ENCODE assay signal across 19 cellular contexts in the genomic region with DNA sequence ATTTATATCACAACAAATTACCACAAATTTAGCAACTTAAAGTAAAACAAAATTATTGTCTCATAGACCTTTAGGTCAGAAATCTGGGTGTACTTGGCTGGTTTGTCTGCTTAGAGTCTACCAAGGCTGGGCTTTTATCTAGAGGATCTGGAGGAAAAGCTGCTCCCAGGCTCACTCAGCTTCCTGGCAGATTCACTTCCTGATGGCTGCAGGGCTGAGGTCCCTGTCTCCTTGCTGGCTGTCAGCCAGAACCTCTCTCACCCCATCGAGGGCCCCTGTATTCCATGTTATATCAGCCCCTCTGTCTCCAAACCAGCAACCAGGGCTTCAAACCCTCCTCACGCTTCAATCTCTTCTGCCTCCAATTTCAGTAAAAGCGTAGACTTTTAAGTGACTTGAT.
DNase-seq lines count a peak whose midpoint lies in the region; FAIRE-seq and TF ChIP-seq lines count a peak whose summit lies in the region.
"Had no signal": no experiment of that assay in that cellular context is flagged by ENCODE, and none has a peak within 500 bp of the region (broad histone marks: within the 10 kb centered on the region; RNA-seq: fewer than 3 reads in every experiment).

No MANE protein-coding gene starts in this region.

- H3K9me1 ChIP-seq in endothelial cell of umbilical vein (replicated peaks; ENCODE audit: control insufficient read depth, extremely low read depth, insufficient read depth, low read length): no peaks in the 10 kb centered on the region

- H3K4me3 Mint-ChIP-seq in neural progenitor cell: no peak overlapping the region
- no peak overlapping the region for H3K4me3 Mint-ChIP-seq in CD8-positive, alpha-beta memory T cell
- H3K4me3 Mint-ChIP-seq: CD14-positive monocyte had no signal

- DNase-seq in NCI-H748 (lab: John Stamatoyannopoulos, UW; ENCODE audit: unreplicated experiment): peak; percentile 12
- DNase-seq in NCI-H748 treated with DMSO at 0.1 percent for 48 hours (lab: John Stamatoyannopoulos, UW): no peak
- peak; percentile 3 for DNase-seq in NT2/D1 (ENCODE audit: low read depth, low spot score)
- DNase-seq in endothelial cell of umbilical vein (ENCODE audit: low read depth, low spot score): no peak
- peak; percentile 3 for DNase-seq in neural progenitor cell (ENCODE audit: low spot score)
- DNase-seq in testis: no peak
- no peak for DNase-seq in activated T-cell treated with anti-CD3 and anti-CD28 coated beads, Interleukin-2, amount 50 U/mL, for 48 hours
- no peak for DNase-seq in CD8-positive, alpha-beta memory T cell
- DNase-seq: DND-41, GM23248, HCEC 1CT, NCI-H1105, NCI-H146, NCI-H2029 treated with DMSO at 0.1 percent for 48 hours, NCI-H2171 treated with DMSO at 0.1 percent for 48 hours, NCI-H524 treated with DMSO at 0.1 percent for 48 hours had no signal

- no peaks in the 10 kb centered on the region for H3K36me3 ChIP-seq in NT2/D1 (ENCODE audit: insufficient read depth, insufficient read length, low read length)
- H3K36me3 ChIP-seq in endothelial cell of umbilical vein (ENCODE audit: control insufficient read depth in 2 of 2, extremely low read depth in 1 of 2, insufficient read depth in 2 of 2, low read length in 2 of 2): no peaks in the 10 kb centered on the region
- H3K36me3 ChIP-seq in neural progenitor cell: no peaks in the 10 kb centered on the region
- no peaks in the 10 kb centered on the region for H3K36me3 ChIP-seq in testis (ENCODE audit: low read depth, missing control alignments)
- no peaks in the 10 kb centered on the region for H3K36me3 ChIP-seq in CD8-positive, alpha-beta memory T cell (ENCODE audit: insufficient read depth, low read length)

- H3K4me2 ChIP-seq in endothelial cell of umbilical vein (ENCODE audit: insufficient read depth, low read length) (no peak overlapping the region), neural progenitor cell (no peak overlapping the region)

- H3K9me3 ChIP-seq in NT2/D1 (ENCODE audit: insufficient read depth, low read length) (peaks cover 13% of the 10 kb centered on the region; the same call in 1 of the 2 replicates), endothelial cell of umbilical vein (replicated peaks; ENCODE audit: control insufficient read depth, insufficient read depth, low read length) (no peaks in the 10 kb centered on the region), neural progenitor cell (ENCODE audit: low read depth) (no peaks in the 10 kb centered on the region), testis (no peaks in the 10 kb centered on the region)
- no peaks in the 10 kb centered on the region for H3K9me3 ChIP-seq in CD8-positive, alpha-beta memory T cell (ENCODE audit: low read length)

- peaks cover 10% of the 10 kb centered on the region for H3K9me3 Mint-ChIP-seq in neural progenitor cell
- H3K9me3 Mint-ChIP-seq in CD8-positive, alpha-beta memory T cell: peaks cover 3 to 41% (median 8%) of the 10 kb centered on the region in 5 donors

- intact Hi-C loops in endothelial cell of umbilical vein (cut with micrococcal nuclease) (no loop called here), testis (cut with DNase I; ENCODE audit: low total_unique reads) (no loop called here)

- no peaks in the 10 kb centered on the region for H3F3A ChIP-seq in neural progenitor cell (ENCODE audit: low read depth)

- H3K4me1 ChIP-seq in NT2/D1 (ENCODE audit: insufficient read depth, insufficient read length) (no peaks in the 10 kb centered on the region), endothelial cell of umbilical vein (ENCODE audit: control insufficient read depth, extremely low read depth, insufficient read depth, low read length) (no peaks in the 10 kb centered on the region), neural progenitor cell (no peaks in the 10 kb centered on the region), testis (no peaks in the 10 kb centered on the region)
- H3K4me1 ChIP-seq in CD8-positive, alpha-beta memory T cell (ENCODE audit: insufficient read depth, low read length): no peaks in the 10 kb centered on the region

- peaks cover 3% of the 10 kb centered on the region for H3K4me1 Mint-ChIP-seq in neural progenitor cell
- H3K4me1 Mint-ChIP-seq in CD8-positive, alpha-beta memory T cell: no peaks in the 10 kb centered on the region
- H3K4me1 Mint-ChIP-seq: CD14-positive monocyte, IgD-negative memory B cell had no signal

- no peak overlapping the region for H2AFZ ChIP-seq in endothelial cell of umbilical vein (ENCODE audit: low read depth, low read length)
- H2AFZ ChIP-seq in neural progenitor cell (replicated peaks): no peak overlapping the region
- H2AFZ ChIP-seq: GM23248 had no signal

- H3K79me2 ChIP-seq in endothelial cell of umbilical vein (ENCODE audit: control insufficient read depth, insufficient read depth, low read length) (no peaks in the 10 kb centered on the region), neural progenitor cell (ENCODE audit: low read depth) (no peaks in the 10 kb centered on the region)

- WGBS in testis, 2 donors: 79 to 87% methylated on average over 3 of the region's 3 CpGs

- H3K27me3 ChIP-seq in NT2/D1 (ENCODE audit: insufficient read depth, insufficient read length) (no peaks in the 10 kb centered on the region), endothelial cell of umbilical vein (ENCODE audit: control insufficient read depth in 2 of 2, insufficient read depth in 2 of 2, low read length in 2 of 2) (no peaks in the 10 kb centered on the region), neural progenitor cell (no peaks in the 10 kb centered on the region), testis (no peaks in the 10 kb centered on the region)
- H3K27me3 ChIP-seq in CD8-positive, alpha-beta memory T cell (ENCODE audit: insufficient read depth, low read length, poor library complexity, severe bottlenecking): no peaks in the 10 kb centered on the region

- TF ChIP-seq POLR2A in endothelial cell of umbilical vein (IDR thresholded peaks at IDR 0.05; ENCODE audit: low read depth, low read length) (no peak), testis (IDR thresholded peaks at IDR 0.05) (no peak)

- FAIRE-seq in endothelial cell of umbilical vein (lab: Jason Lieb, UNC): no peak
- FAIRE-seq: GM12891 had no signal

- H4K20me1 ChIP-seq in endothelial cell of umbilical vein (replicated peaks; ENCODE audit: control insufficient read depth, extremely low read depth, insufficient read depth, low read length): no peaks in the 10 kb centered on the region
- no peaks in the 10 kb centered on the region for H4K20me1 ChIP-seq in neural progenitor cell (ENCODE audit: low read depth)

- no peak overlapping the region for H3K27ac ChIP-seq in endothelial cell of umbilical vein (ENCODE audit: insufficient read depth, low read depth, low read length)
- H3K27ac ChIP-seq in neural progenitor cell: no peak overlapping the region
- H3K27ac ChIP-seq in testis: no peak overlapping the region
- H3K27ac ChIP-seq in CD8-positive, alpha-beta memory T cell (ENCODE audit: low read depth, low read length): no peak overlapping the region
- H3K27ac ChIP-seq: GM23248 had no signal

- H3K4me3 ChIP-seq in NT2/D1 (ENCODE audit: insufficient read length, low read depth): no peak overlapping the region
- no peak overlapping the region for H3K4me3 ChIP-seq in endothelial cell of umbilical vein (replicated peaks in 1 of 3; ENCODE audit: insufficient read depth in 1 of 3, low read depth in 1 of 3, low read length in 3 of 3)
- no peak overlapping the region for H3K4me3 ChIP-seq in neural progenitor cell
- H3K4me3 ChIP-seq in testis: no peak overlapping the region
- H3K4me3 ChIP-seq in CD8-positive, alpha-beta memory T cell (ENCODE audit: low read length): no peak overlapping the region
- H3K4me3 ChIP-seq: GM23248 had no signal

- POLR2A ChIA-PET in endothelial cell of umbilical vein (lab: Charles Lee): no interaction called here
- POLR2A ChIA-PET in CD8-positive, alpha-beta memory T cell (lab: Charles Lee): no interaction called here

- TF ChIP-seq CTCF in endothelial cell of umbilical vein (IDR thresholded peaks at IDR 0.05; ENCODE audit: extremely low read depth in 1 of 2, insufficient read depth in 1 of 2, low read depth in 1 of 2, low read length in 2 of 2) (no peak), neural progenitor cell (IDR thresholded peaks at IDR 0.05) (no peak), testis (IDR thresholded peaks at IDR 0.05) (no peak)

- H3K27ac Mint-ChIP-seq in neural progenitor cell: peak overlapping the region; percentile 6
- H3K27ac Mint-ChIP-seq in CD8-positive, alpha-beta memory T cell: no peak overlapping the region
- H3K27ac Mint-ChIP-seq: CD14-positive monocyte, IgD-negative memory B cell had no signal

- dilution Hi-C loops in endothelial cell of umbilical vein (cut with MboI; ENCODE audit: extremely low pct_ligation_motif_present, low sequenced_read_pairs): no loop called here

- no peak overlapping the region for H3K9ac ChIP-seq in NT2/D1 (ENCODE audit: insufficient read length, low read depth)
- H3K9ac ChIP-seq in endothelial cell of umbilical vein (replicated peaks; ENCODE audit: extremely low read depth, insufficient read depth, low read length): no peak overlapping the region
- H3K9ac ChIP-seq in neural progenitor cell: no peak overlapping the region
- H3K9ac ChIP-seq: GM23248 had no signal

- no TSS peak for BruUV-seq in endothelial cell of umbilical vein (replicated peaks; lab: Mats Ljungman, UMichigan)

- no peaks in the 10 kb centered on the region for H3K27me3 Mint-ChIP-seq in neural progenitor cell (ENCODE audit: insufficient read depth, low read depth)
- H3K27me3 Mint-ChIP-seq in CD8-positive, alpha-beta memory T cell: no peaks in the 10 kb centered on the region
- H3K27me3 Mint-ChIP-seq: IgD-negative memory B cell had no signal

- H3K36me3 Mint-ChIP-seq in neural progenitor cell: no peaks in the 10 kb centered on the region
- H3K36me3 Mint-ChIP-seq in CD8-positive, alpha-beta memory T cell: no peaks in the 10 kb centered on the region
- H3K36me3 Mint-ChIP-seq: CD14-positive monocyte, IgD-negative memory B cell had no signal

- CTCF ChIA-PET in endothelial cell of umbilical vein (lab: Charles Lee): no interaction called here
- CTCF ChIA-PET in CD8-positive, alpha-beta memory T cell (lab: Charles Lee): no interaction called here

TF ChIP-seq in endothelial cell of umbilical vein, 7 proteins besides CTCF, POLR2A, EP300 and RAD21:
- peak; percentile 41 for TF ChIP-seq GATA2 (IDR thresholded peaks at IDR 0.05; ENCODE audit: insufficient read depth, insufficient read length, low read depth, low read length)
- TF ChIP-seq FOS (IDR thresholded peaks at IDR 0.05; ENCODE audit: borderline replicate concordance, insufficient read depth, low read length): no peak

Comparison
In these comparisons a context has a peak if more than half of its experiments do, and no peak if none do; other contexts are left out.
1. DNase-seq: peak in NCI-H748 (single experiment), NT2/D1 (single experiment) and neural progenitor cell (single experiment); none in NCI-H748 treated with DMSO at 0.1 percent for 48 hours (single experiment), endothelial cell of umbilical vein (single experiment), testis (single experiment), activated T-cell treated with anti-CD3 and anti-CD28 coated beads, Interleukin-2, amount 50 U/mL, for 48 hours (0 of 2) and CD8-positive, alpha-beta memory T cell (0 of 5).